ENCODE assay signal across 20 cellular contexts in genomic region chr16:23512168-23512695, GRCh38.
"Had no signal": no experiment of that assay in that cellular context is flagged by ENCODE, and none has a peak within 500 bp of the region (broad histone marks: within the 10 kb centered on the region; RNA-seq: fewer than 3 reads in every experiment).

No MANE protein-coding gene starts in this region.

- H3K4me1 ChIP-seq: foreskin keratinocyte had no signal

- H3K27me3 ChIP-seq: foreskin keratinocyte, spleen, upper lobe of right lung had no signal

- H3K9me3 ChIP-seq: lower lobe of right lung, spleen, thoracic aorta, upper lobe of right lung had no signal

- H3K36me3 ChIP-seq: spleen, thoracic aorta, upper lobe of right lung had no signal

- H3K27ac Mint-ChIP-seq: activated CD4-positive, alpha-beta memory T cell treated with anti-CD3 and anti-CD28 coated beads for 36 hours; activated naive CD4-positive, alpha-beta T cell treated with anti-CD3 and anti-CD28 coated beads, Interleukin-2, amount 10 ng/mL, durations not matched to agents 7 days and 5 days; WTC11 had no signal

- H3K9me3 Mint-ChIP-seq: activated CD4-positive, alpha-beta memory T cell treated with anti-CD3 and anti-CD28 coated beads for 36 hours; activated naive CD4-positive, alpha-beta T cell treated with anti-CD3 and anti-CD28 coated beads, Interleukin-2, amount 10 ng/mL, durations not matched to agents 7 days and 5 days; activated naive CD8-positive, alpha-beta T cell treated with anti-CD3 and anti-CD28 coated beads, Interleukin-2, amount 50 U/mL, for 24 hours; dendritic cell treated with granulocyte-macrophage colony-stimulating factor and Interleukin-4, amounts not matched to agents 40 ng/mL and 50 ng/mL, for 4 days; naive thymus-derived CD4-positive, alpha-beta T cell; WTC11 had no signal

- DNase-seq: activated CD4-positive, alpha-beta memory T cell treated with anti-CD3 and anti-CD28 coated beads for 36 hours; activated CD4-positive, alpha-beta T cell treated with anti-CD3 and anti-CD28 coated beads for 48 hours; activated effector memory CD4-positive, alpha-beta T cell treated with Interleukin-2 at 50 U/mL for 16 hours; activated naive CD4-positive, alpha-beta T cell treated with anti-CD3 and anti-CD28 coated beads, Interleukin-2, amount 10 ng/mL, durations not matched to agents 7 days and 5 days; activated naive CD8-positive, alpha-beta T cell treated with anti-CD3 and anti-CD28 coated beads, Interleukin-2, amount 50 U/mL, for 24 hours; activated T-cell treated with anti-CD3 and anti-CD28 coated beads, Interleukin-2, amount 50 U/mL, for 48 hours; caudate nucleus; effector CD4-positive, alpha-beta T cell; foreskin keratinocyte; lower lobe of right lung; naive thymus-derived CD4-positive, alpha-beta T cell; retina; spleen; stimulated activated CD4-positive, alpha-beta T cell treated with anti-CD3 and anti-CD28 coated beads, Interleukin-4, amount 100 ng/mL, for 24 hours; stimulated activated naive CD4-positive, alpha-beta T cell treated with Interleukin-2 at 50 U/mL for 16 hours; T-helper 1 cell; upper lobe of right lung had no signal

- H3K27me3 Mint-ChIP-seq: activated CD4-positive, alpha-beta memory T cell treated with anti-CD3 and anti-CD28 coated beads for 36 hours; activated naive CD8-positive, alpha-beta T cell treated with anti-CD3 and anti-CD28 coated beads, Interleukin-2, amount 50 U/mL, for 24 hours; dendritic cell treated with granulocyte-macrophage colony-stimulating factor and Interleukin-4, amounts not matched to agents 40 ng/mL and 50 ng/mL, for 4 days; naive thymus-derived CD4-positive, alpha-beta T cell had no signal

- H3K4me3 ChIP-seq: lower lobe of right lung, spleen, thoracic aorta, upper lobe of right lung had no signal

- H3K4me3 Mint-ChIP-seq: dendritic cell treated with granulocyte-macrophage colony-stimulating factor and Interleukin-4, amounts not matched to agents 40 ng/mL and 50 ng/mL, for 4 days had no signal

- H3K27ac ChIP-seq: foreskin keratinocyte, lower lobe of right lung, spleen, thoracic aorta, upper lobe of right lung had no signal
